Comparison of ENCODE assay signal across 11 cellular contexts in the genomic region with DNA sequence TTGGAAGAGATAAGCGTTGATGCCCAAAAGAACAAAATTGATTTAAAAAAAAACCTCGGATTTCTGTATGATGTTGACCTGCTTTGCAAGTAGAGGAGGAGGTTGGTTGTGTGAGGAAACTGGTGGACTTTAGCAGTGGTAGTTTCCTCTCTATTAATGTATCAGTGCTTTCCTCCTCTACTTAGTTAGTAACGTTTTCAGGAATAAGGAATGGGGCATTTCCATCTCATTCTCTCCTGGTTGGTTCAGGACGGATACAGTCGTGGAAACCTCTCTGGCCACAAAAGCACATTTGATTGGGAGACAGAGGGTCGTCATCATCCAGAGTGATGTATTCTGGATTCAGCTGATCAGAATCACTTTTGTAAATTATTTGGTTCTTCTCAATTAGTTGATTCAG. TPM values are rescaled to one million over a fixed set of nuclear protein-coding genes. Genes with fewer than 3 reads are reported as not detected.
DNase-seq lines count a peak whose midpoint lies in the region; ATAC-seq and TF ChIP-seq lines count a peak whose summit lies in the region.
"Had no signal": no experiment of that assay in that cellular context is flagged by ENCODE, and none has a peak within 500 bp of the region (broad histone marks: within the 10 kb centered on the region; RNA-seq: fewer than 3 reads in every experiment).

No MANE protein-coding gene starts in this region.

- H3K4me3 ChIP-seq in GM08714 (ENCODE audit: low read length) (peak overlapping the region; percentile 75; the same call in 1 of the 2 replicates), KMS-11 (IDR thresholded peaks at IDR 0.05; ENCODE audit: insufficient read depth, low read depth, low read length) (no peak overlapping the region), epithelial cell of proximal tubule (ENCODE audit: low read depth, low read length) (peak overlapping the region; percentile 79), neural progenitor cell (peak overlapping the region; percentile 90)

- H3K4me1 Mint-ChIP-seq in neural progenitor cell: peaks cover 28% of the 10 kb centered on the region

- DNase-seq in epithelial cell of proximal tubule (ENCODE audit: low read depth): no peak
- DNase-seq in neural progenitor cell (ENCODE audit: low spot score): no peak
- no peak for DNase-seq in SHP77 treated with DMSO at 0.1 percent for 48 hours (lab: John Stamatoyannopoulos, UW)
- DNase-seq in NCI-H187 (lab: John Stamatoyannopoulos, UW): no peak
- DNase-seq: COR-L47 had no signal

- H3K9me3 ChIP-seq in neural progenitor cell (ENCODE audit: low read depth): no peaks in the 10 kb centered on the region

- peak overlapping the region; percentile 82 for H3K4me3 Mint-ChIP-seq in neural progenitor cell

- H3K4me1 ChIP-seq in KMS-11 (ENCODE audit: low read depth, poor library complexity, severe bottlenecking): peaks cover 5% of the 10 kb centered on the region
- H3K4me1 ChIP-seq in neural progenitor cell: peaks cover 38% of the 10 kb centered on the region

- no peak overlapping the region for H3K27ac ChIP-seq in KMS-11
- H3K27ac ChIP-seq in neural progenitor cell: no peak overlapping the region

- H2AFZ ChIP-seq in KMS-11 (ENCODE audit: low read depth) (no peak overlapping the region), neural progenitor cell (replicated peaks) (no peak overlapping the region)

- H3K27me3 Mint-ChIP-seq in neural progenitor cell (ENCODE audit: insufficient read depth, low read depth): peaks cover 4% of the 10 kb centered on the region

- H3K27ac Mint-ChIP-seq in neural progenitor cell: no peak overlapping the region
- H3K27ac Mint-ChIP-seq: activated naive CD4-positive, alpha-beta T cell treated with anti-CD3 and anti-CD28 coated beads, Interleukin-2, amount 50 U/mL, for 72 hours; IgD-negative memory B cell had no signal

- ATAC-seq in HG02840 (IDR thresholded peaks at IDR 0.05; ENCODE audit: low FRiP score, unreplicated experiment): no peak

- H3K9me3 Mint-ChIP-seq in neural progenitor cell: peaks cover 2% of the 10 kb centered on the region
- H3K9me3 Mint-ChIP-seq: activated naive CD4-positive, alpha-beta T cell treated with anti-CD3 and anti-CD28 coated beads, Interleukin-2, amount 50 U/mL, for 72 hours; IgD-negative memory B cell had no signal

- peaks cover 4% of the 10 kb centered on the region for H3F3A ChIP-seq in neural progenitor cell (ENCODE audit: low read depth)

- H3K9ac ChIP-seq in KMS-11: no peak overlapping the region
- peak overlapping the region; percentile 85 for H3K9ac ChIP-seq in neural progenitor cell

- peaks cover 3% of the 10 kb centered on the region; the same call in 1 of the 2 replicates for H3K27me3 ChIP-seq in KMS-11 (ENCODE audit: insufficient read depth, low read depth)
- H3K27me3 ChIP-seq in neural progenitor cell: peaks cover 23% of the 10 kb centered on the region

- peak overlapping the region; percentile 45; the same call in 1 of the 2 replicates for H3K4me2 ChIP-seq in KMS-11
- H3K4me2 ChIP-seq in neural progenitor cell: peak overlapping the region; percentile 96

- H4K20me1 ChIP-seq in KMS-11 (ENCODE audit: insufficient read depth) (no peaks in the 10 kb centered on the region), neural progenitor cell (ENCODE audit: low read depth) (peaks cover 54% of the 10 kb centered on the region)

- H3K36me3 ChIP-seq in KMS-11 (ENCODE audit: insufficient read depth) (no peaks in the 10 kb centered on the region), neural progenitor cell (no peaks in the 10 kb centered on the region)

- H3K36me3 Mint-ChIP-seq in neural progenitor cell: peaks cover 9% of the 10 kb centered on the region
- H3K36me3 Mint-ChIP-seq: activated naive CD4-positive, alpha-beta T cell treated with anti-CD3 and anti-CD28 coated beads, Interleukin-2, amount 50 U/mL, for 72 hours; IgD-negative memory B cell had no signal

- TF ChIP-seq CTCF in KMS-11 (conservative IDR thresholded peaks at IDR 0.05; ENCODE audit: low read depth, low read length): no peak
- no peak for TF ChIP-seq CTCF in epithelial cell of proximal tubule (conservative IDR thresholded peaks at IDR 0.05; ENCODE audit: low read depth, low read length)
- no peak for TF ChIP-seq CTCF in neural progenitor cell (IDR thresholded peaks at IDR 0.05)

- H3K79me2 ChIP-seq in KMS-11 (ENCODE audit: insufficient read depth, low read depth) (no peaks in the 10 kb centered on the region), neural progenitor cell (ENCODE audit: low read depth) (peaks cover 64% of the 10 kb centered on the region)

RNA-seq across cellular contexts. Expression of a gene that starts 1.5 kb away (rescaled TPM):
- total RNA-seq in epithelial cell of proximal tubule (27.3 and 28.4 TPM in 2 replicates), neural progenitor cell (ENCODE audit: low replicate concordance) (69.7 and 70.2 TPM in 2 replicates)
- total RNA-seq: activated CD8-positive, alpha-beta memory T cell treated with anti-CD3 and anti-CD28 coated beads for 36 hours; activated naive CD4-positive, alpha-beta T cell treated with anti-CD3 and anti-CD28 coated beads, Interleukin-2, amount 50 U/mL, for 72 hours had no signal
